ENCODE assay signal across 14 cellular contexts in the genomic region with DNA sequence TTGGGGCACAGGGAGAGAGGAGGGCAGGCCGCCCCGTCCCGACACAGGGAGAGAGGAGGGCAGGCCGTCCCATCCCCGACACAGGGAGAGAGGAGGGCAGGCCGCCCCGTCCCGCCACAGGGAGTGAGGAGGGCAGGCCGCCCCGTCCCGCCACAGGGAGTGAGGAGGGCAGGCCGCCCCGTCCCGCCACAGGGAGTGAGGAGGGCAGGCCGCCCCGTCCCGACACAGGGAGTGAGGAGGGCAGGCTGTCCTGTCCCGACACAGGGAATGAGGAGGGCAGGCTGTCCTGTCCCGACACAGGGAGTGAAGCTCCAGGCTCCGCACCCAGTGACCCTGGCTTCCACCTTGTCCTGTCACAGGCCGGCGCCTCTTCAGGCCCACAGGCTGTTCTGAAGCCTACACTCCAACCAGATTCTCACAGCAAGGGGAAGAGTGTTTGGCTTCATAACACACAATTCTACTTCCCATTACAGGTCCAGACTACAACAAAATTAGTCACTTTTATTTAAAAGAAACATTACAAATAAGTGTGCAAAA.
"Had no signal": no experiment of that assay in that cellular context is flagged by ENCODE, and none has a peak within 500 bp of the region (broad histone marks: within the 10 kb centered on the region; RNA-seq: fewer than 3 reads in every experiment).

No MANE protein-coding gene starts in this region.

- H3K27me3 Mint-ChIP-seq: activated CD4-positive, alpha-beta T cell treated with anti-CD3 and anti-CD28 coated beads for 36 hours; activated CD8-positive, alpha-beta T cell treated with anti-CD3 and anti-CD28 coated beads for 36 hours had no signal

- H3K27me3 ChIP-seq: gastrocnemius medialis, transverse colon had no signal

- H3K9me3 ChIP-seq: gastrocnemius medialis, transverse colon had no signal

- DNase-seq: activated CD4-positive, alpha-beta T cell treated with anti-CD3 and anti-CD28 coated beads for 36 hours; activated CD8-positive, alpha-beta T cell treated with anti-CD3 and anti-CD28 coated beads for 36 hours; activated effector memory CD4-positive, alpha-beta T cell treated with Interleukin-2 at 50 U/mL for 16 hours; activated T-cell treated with anti-CD3 and anti-CD28 coated beads, Interleukin-2, amount 50 U/mL, for 4 hours; central memory CD4-positive, alpha-beta T cell; cortex of kidney; effector memory CD4-positive, alpha-beta T cell; gastrocnemius medialis; stimulated activated CD4-positive, alpha-beta T cell treated with anti-CD3 and anti-CD28 coated beads, Interleukin-2, amount 100 ng/mL, for 48 hours; stimulated activated naive CD4-positive, alpha-beta T cell; substantia nigra; T-helper 1 cell; transverse colon had no signal

- H3K27ac Mint-ChIP-seq: activated CD4-positive, alpha-beta T cell treated with anti-CD3 and anti-CD28 coated beads for 36 hours; activated CD8-positive, alpha-beta T cell treated with anti-CD3 and anti-CD28 coated beads for 36 hours had no signal

- H3K4me3 Mint-ChIP-seq: activated CD4-positive, alpha-beta T cell treated with anti-CD3 and anti-CD28 coated beads for 36 hours; activated CD8-positive, alpha-beta T cell treated with anti-CD3 and anti-CD28 coated beads for 36 hours; activated T-cell treated with anti-CD3 and anti-CD28 coated beads, Interleukin-2, amount 50 U/mL, for 4 hours had no signal

- H3K27ac ChIP-seq: gastrocnemius medialis, transverse colon had no signal

- H3K4me1 ChIP-seq: gastrocnemius medialis had no signal

- H3K4me3 ChIP-seq: gastrocnemius medialis, transverse colon had no signal

- H3K4me1 Mint-ChIP-seq: activated CD4-positive, alpha-beta T cell treated with anti-CD3 and anti-CD28 coated beads for 36 hours had no signal

- H3K9me3 Mint-ChIP-seq: activated CD8-positive, alpha-beta T cell treated with anti-CD3 and anti-CD28 coated beads for 36 hours; activated naive CD4-positive, alpha-beta T cell treated with anti-CD3 and anti-CD28 coated beads, Interleukin-2, amount 50 U/mL, for 72 hours; activated T-cell treated with anti-CD3 and anti-CD28 coated beads, Interleukin-2, amount 50 U/mL, for 4 hours had no signal
